ENCODE assay signal across 20 cellular contexts in genomic region chr1:245575710-245576109, GRCh38.
DNase-seq lines count a peak whose midpoint lies in the region; ATAC-seq and TF ChIP-seq lines count a peak whose summit lies in the region.
"Had no signal": no experiment of that assay in that cellular context is flagged by ENCODE, and none has a peak within 500 bp of the region (broad histone marks: within the 10 kb centered on the region; RNA-seq: fewer than 3 reads in every experiment).

No MANE protein-coding gene starts in this region.

- no peak for TF ChIP-seq CTCF in choroid plexus epithelial cell (conservative IDR thresholded peaks at IDR 0.05; ENCODE audit: low read depth, low read length)

- DNase-seq in AG20443 (ENCODE audit: low spot score): peak; percentile 47
- peak; percentile 6 for DNase-seq in NCI-H226
- DNase-seq in choroid plexus epithelial cell (ENCODE audit: low read depth): peak; percentile 67
- peak; percentile 60 for DNase-seq in mesendoderm
- no peak for DNase-seq in KG1 (lab: John Stamatoyannopoulos, UW)
- DNase-seq: C1 segment of cervical spinal cord; CD8-positive, alpha-beta memory T cell; DMS53; HFFc6; NCI-H1105; NCI-H2081; NCI-H2171 treated with DMSO at 0.1 percent for 48 hours; NCI-H510A; NCI-H774; SHP77; SK-N-SH had no signal

- H2BK120ac ChIP-seq in mesendoderm (ENCODE audit: low read depth, low read length): no peak overlapping the region

- H2BK5ac ChIP-seq in mesendoderm (ENCODE audit: low read length): no peak overlapping the region

- no peak overlapping the region for H4K8ac ChIP-seq in mesendoderm (ENCODE audit: low read depth, low read length)

- H3K4me3 ChIP-seq in choroid plexus epithelial cell (ENCODE audit: low read depth, low read length) (no peak overlapping the region), mesendoderm (ENCODE audit: low read length) (no peak overlapping the region)
- H3K4me3 ChIP-seq: K562 had no signal

- WGBS in mesendoderm (ENCODE audit: extremely low coverage, insufficient coverage, low lambda C conversion rate): no CpG with 5 or more reads among the region's 2 CpGs

- H3K79me2 ChIP-seq in mesendoderm (ENCODE audit: control insufficient read depth, insufficient read depth, low read length): no peaks in the 10 kb centered on the region

- no peak overlapping the region for H3K56ac ChIP-seq in mesendoderm (ENCODE audit: low read length)

- H3K4me2 ChIP-seq in mesendoderm (ENCODE audit: low read length): no peak overlapping the region
- H3K4me2 ChIP-seq: SK-N-SH had no signal

- H3K9ac ChIP-seq in mesendoderm (ENCODE audit: low read length): no peak overlapping the region
- H3K9ac ChIP-seq: SK-N-SH had no signal

- H3K79me1 ChIP-seq in mesendoderm (ENCODE audit: low read length): no peaks in the 10 kb centered on the region

- H4K5ac ChIP-seq in mesendoderm (ENCODE audit: low read length): no peak overlapping the region

- no peak overlapping the region for H2BK15ac ChIP-seq in mesendoderm (replicated peaks; ENCODE audit: low read depth)

- H3K4ac ChIP-seq in mesendoderm (ENCODE audit: low read depth, low read length): no peak overlapping the region

- no peak overlapping the region for H3K18ac ChIP-seq in mesendoderm (ENCODE audit: low read length)

- H3K27ac ChIP-seq in mesendoderm (ENCODE audit: low read depth, low read length): no peak overlapping the region

- no peak overlapping the region for H3K23ac ChIP-seq in mesendoderm (ENCODE audit: low read length)

- H3K27me3 ChIP-seq in mesendoderm (ENCODE audit: insufficient read depth, low read length, poor library complexity): no peaks in the 10 kb centered on the region

- H2AK5ac ChIP-seq in mesendoderm (ENCODE audit: low read length): no peak overlapping the region

- ATAC-seq in HG03175 (IDR thresholded peaks at IDR 0.05; ENCODE audit: unreplicated experiment) (no peak), GM18502 (IDR thresholded peaks at IDR 0.05; ENCODE audit: poor library complexity, unreplicated experiment) (no peak), HG02588 (IDR thresholded peaks at IDR 0.05; ENCODE audit: unreplicated experiment) (no peak)
- ATAC-seq: K562 had no signal

- no peaks in the 10 kb centered on the region for H3K4me1 ChIP-seq in mesendoderm (ENCODE audit: control insufficient read depth, low read depth, low read length)

- H3K36me3 ChIP-seq in mesendoderm (ENCODE audit: control insufficient read depth, insufficient read depth, low read length): no peaks in the 10 kb centered on the region
